Comparison of ENCODE assay signal across 8 cellular contexts in the genomic region with DNA sequence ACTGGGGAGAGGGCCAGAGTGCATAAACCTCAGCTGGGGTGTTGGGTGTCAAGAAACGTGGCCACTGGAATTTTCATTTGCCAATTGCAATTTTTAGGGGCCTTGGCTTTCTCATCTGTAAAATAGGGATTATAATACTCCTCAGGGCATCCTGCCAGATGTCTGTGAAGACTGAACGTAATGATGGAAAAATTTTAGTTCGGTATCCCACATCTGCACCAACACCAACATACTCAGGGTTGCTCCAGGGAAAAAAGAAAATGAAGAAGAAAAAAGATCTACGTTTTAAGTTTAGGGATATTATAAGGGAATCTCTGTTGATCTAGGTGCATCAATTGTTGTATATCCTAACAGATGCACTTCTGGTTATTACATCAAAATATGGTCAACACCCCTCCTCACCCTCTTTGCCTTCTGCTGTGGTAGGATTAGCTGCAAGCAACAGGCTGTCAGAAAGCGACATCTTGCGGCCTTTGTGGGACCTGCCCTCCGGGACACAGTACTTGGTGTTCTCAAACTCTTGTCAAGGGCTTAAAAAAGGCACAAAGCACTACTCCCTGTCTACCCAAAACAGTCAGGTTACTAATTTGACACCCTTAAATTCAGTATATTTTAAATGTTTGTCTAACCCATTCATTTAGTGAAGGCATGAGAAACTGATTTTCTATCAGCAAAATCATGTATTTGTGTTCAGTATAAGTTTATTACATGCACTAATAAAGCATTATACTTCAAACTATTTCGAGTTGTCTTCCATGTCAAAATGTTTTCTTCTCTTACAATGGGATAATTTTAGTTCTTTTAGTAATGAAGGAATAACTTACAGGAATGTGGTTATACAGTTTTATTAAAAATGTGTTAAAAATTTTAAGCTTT. TPM values are rescaled to one million over a fixed set of nuclear protein-coding genes. Genes with fewer than 3 reads are reported as not detected.
A peak's percentile ranks its signal among the peaks of the same experiment; 100 is the strongest.
DNase-seq lines count a peak whose midpoint lies in the region; ATAC-seq, FAIRE-seq and TF ChIP-seq lines count a peak whose summit lies in the region.

No MANE protein-coding gene starts in this region.

- H3K36me3 Mint-ChIP-seq in activated CD4-positive, alpha-beta T cell treated with anti-CD3 and anti-CD28 coated beads, Interleukin-2, amount 10 ng/mL, durations not matched to agents 24 days and 14 days (ENCODE audit: low read depth) = no peaks in the 10 kb centered on the region

- no peak for TF ChIP-seq POLR2A in lower leg skin (IDR thresholded peaks at IDR 0.05)

- H3K4me3 Mint-ChIP-seq in activated CD4-positive, alpha-beta T cell treated with anti-CD3 and anti-CD28 coated beads, Interleukin-2, amount 10 ng/mL, durations not matched to agents 24 days and 14 days = no peak overlapping the region

- H3K4me1 Mint-ChIP-seq in activated CD4-positive, alpha-beta T cell treated with anti-CD3 and anti-CD28 coated beads, Interleukin-2, amount 10 ng/mL, durations not matched to agents 24 days and 14 days = peaks cover 2% of the 10 kb centered on the region

- no peaks in the 10 kb centered on the region for H3K9me3 Mint-ChIP-seq in activated CD4-positive, alpha-beta T cell treated with anti-CD3 and anti-CD28 coated beads, Interleukin-2, amount 10 ng/mL, durations not matched to agents 24 days and 14 days

- ATAC-seq in HG03432 (IDR thresholded peaks at IDR 0.05; ENCODE audit: unreplicated experiment) = peak; percentile 81

- intact Hi-C loops in activated CD4-positive, alpha-beta T cell treated with anti-CD3 and anti-CD28 coated beads, Interleukin-2, amount 10 ng/mL, durations not matched to agents 24 days and 14 days (cut with micrococcal nuclease) = loop anchor here (1.0 to 5.0 kb wide), 4 partner anchors 58 to 551 kb away; no protein-coding TSS in a partner anchor
- intact Hi-C loops in lower leg skin (cut with DNase I; ENCODE audit: low total_unique reads) = loop anchor here (5.0 kb wide), 1 partner anchor 51 kb away; no protein-coding TSS in a partner anchor

- no peak overlapping the region for H3K4me3 ChIP-seq in lower leg skin (ENCODE audit: low read depth, poor library complexity, severe bottlenecking)

- DNase-seq in GM18507 (ENCODE audit: extremely low spot score, insufficient read length, low read depth) = peak; percentile 51
- peak; percentile 40 for DNase-seq in NCI-H526 treated with DMSO at 0.1 percent for 48 hours (lab: John Stamatoyannopoulos, UW)
- peak; percentile 95 for DNase-seq in activated CD4-positive, alpha-beta T cell treated with anti-CD3 and anti-CD28 coated beads, Interleukin-2, amount 10 ng/mL, durations not matched to agents 24 days and 14 days
- DNase-seq in dedifferentiated amniotic fluid mesenchymal stem cell (ENCODE audit: extremely low spot score) = peak; percentile 86
- peak; percentile 76 to 94 for DNase-seq in lower leg skin (ENCODE audit: low spot score in 2 of 2)
- peak; percentile 56 to 70 (median 69) for DNase-seq in stimulated activated CD4-positive, alpha-beta T cell treated with anti-CD3 and anti-CD28 coated beads, TNF-alpha, amount 100 ng/mL, for 4 hours (ENCODE audit: low read depth in 3 of 3)

- no peak overlapping the region for H3K27ac Mint-ChIP-seq in activated CD4-positive, alpha-beta T cell treated with anti-CD3 and anti-CD28 coated beads, Interleukin-2, amount 10 ng/mL, durations not matched to agents 24 days and 14 days

- TF ChIP-seq CTCF in lower leg skin (IDR thresholded peaks at IDR 0.05) = peak in 1 of 3 donors; percentile 76

- 24 to 27% methylated on average over 8 of the region's 8 CpGs for WGBS in lower leg skin, 2 donors

- H3K27me3 Mint-ChIP-seq in activated CD4-positive, alpha-beta T cell treated with anti-CD3 and anti-CD28 coated beads, Interleukin-2, amount 10 ng/mL, durations not matched to agents 24 days and 14 days = peaks cover 23% of the 10 kb centered on the region

- FAIRE-seq in A204.1 (lab: Jason Lieb, UNC) (peak; percentile 6), GM18507 (lab: Jason Lieb, UNC) (peak; percentile 70)

RNA-seq across cellular contexts. Expression of gene TBC1D2, which starts 8.3 kb away (rescaled TPM):
- 1.6 and 1.8 TPM in 2 replicates for total RNA-seq in activated CD4-positive, alpha-beta T cell treated with anti-CD3 and anti-CD28 coated beads, Interleukin-2, amount 10 ng/mL, durations not matched to agents 24 days and 14 days
- 10 to 100 TPM; 35.4 to 56.3 (median 45.9) TPM for total RNA-seq in lower leg skin

Comparison
In these comparisons a context has a peak if more than half of its experiments do, and no peak if none do; other contexts are left out.
1. DNase-seq: peak in every context shown above with its lines; median percentile 95 in activated CD4-positive, alpha-beta T cell treated with anti-CD3 and anti-CD28 coated beads, Interleukin-2, amount 10 ng/mL, durations not matched to agents 24 days and 14 days; 86 in dedifferentiated amniotic fluid mesenchymal stem cell; 85 in lower leg skin; 69 in stimulated activated CD4-positive, alpha-beta T cell treated with anti-CD3 and anti-CD28 coated beads, TNF-alpha, amount 100 ng/mL, for 4 hours; 51 in GM18507; 40 in NCI-H526 treated with DMSO at 0.1 percent for 48 hours.
2. RNA of gene TBC1D2, which starts 8.3 kb away (total RNA-seq): 35.4 to 56.3 TPM in lower leg skin; 1.6 to 1.8 TPM in activated CD4-positive, alpha-beta T cell treated with anti-CD3 and anti-CD28 coated beads, Interleukin-2, amount 10 ng/mL, durations not matched to agents 24 days and 14 days; every median in the first group is over 10 times any median in the second.